18 cellular contexts compared by ENCODE assay signal in the genomic region with DNA sequence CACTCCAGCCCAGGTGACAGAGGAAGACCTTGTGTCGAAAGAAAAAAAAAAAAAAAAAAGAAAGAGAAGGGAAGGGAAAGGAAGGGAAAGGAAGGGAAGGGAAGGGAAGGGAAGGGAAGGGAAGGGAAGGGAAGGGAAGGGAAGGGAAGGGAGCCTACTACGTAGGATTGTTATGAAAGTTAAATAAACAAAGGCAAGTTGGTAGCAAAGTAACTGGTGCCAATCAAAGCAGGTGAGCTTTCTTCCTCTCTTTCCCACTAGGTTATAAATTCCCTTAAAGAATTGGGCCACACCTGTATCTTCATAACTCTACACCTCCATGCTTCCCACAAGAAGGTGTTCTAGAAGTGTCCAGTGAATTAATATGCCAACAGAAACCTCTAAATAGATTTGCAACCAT.
DNase-seq lines count a peak whose midpoint lies in the region; ATAC-seq and TF ChIP-seq lines count a peak whose summit lies in the region.
"Had no signal": no experiment of that assay in that cellular context is flagged by ENCODE, and none has a peak within 500 bp of the region (broad histone marks: within the 10 kb centered on the region; RNA-seq: fewer than 3 reads in every experiment).

No MANE protein-coding gene starts in this region.

- H3K79me2 ChIP-seq in OCI-LY7 (ENCODE audit: insufficient read depth, low read depth, low read length) = peaks cover 87% of the 10 kb centered on the region

- H3K27me3 Mint-ChIP-seq in T-helper 2 cell treated with Interferon-gamma antibody and Interleukin-4, amounts not matched to agents 5 μg/mL and 100 μg/mL, for 36 hours (ENCODE audit: low read depth) = no peaks in the 10 kb centered on the region
- no peaks in the 10 kb centered on the region for H3K27me3 Mint-ChIP-seq in activated naive CD8-positive, alpha-beta T cell treated with anti-CD3 and anti-CD28 coated beads, Interleukin-2, amount 50 U/mL, for 24 hours
- no peaks in the 10 kb centered on the region for H3K27me3 Mint-ChIP-seq in natural killer cell (ENCODE audit: low read depth in 2 of 2)

- peaks cover 40% of the 10 kb centered on the region for H3K36me3 Mint-ChIP-seq in T-helper 2 cell treated with Interferon-gamma antibody and Interleukin-4, amounts not matched to agents 5 μg/mL and 100 μg/mL, for 36 hours (ENCODE audit: low read depth)
- peaks cover 12% of the 10 kb centered on the region for H3K36me3 Mint-ChIP-seq in activated naive CD8-positive, alpha-beta T cell treated with anti-CD3 and anti-CD28 coated beads, Interleukin-2, amount 50 U/mL, for 24 hours (ENCODE audit: low read depth)
- H3K36me3 Mint-ChIP-seq in natural killer cell = no peaks in the 10 kb centered on the region

- CTCF ChIA-PET in OCI-LY7 (lab: Charles Lee; ENCODE audit: unreplicated experiment) = interaction anchor here (0.6 to 1.3 kb wide), 6 partner anchors 14 to 1776 kb away, joined by 3 read pairs; no protein-coding TSS in a partner anchor

- H3K4me3 ChIP-seq in OCI-LY7 (ENCODE audit: low read depth, low read length, poor library complexity, severe bottlenecking) = no peak overlapping the region
- no peak overlapping the region for H3K4me3 ChIP-seq in prostate gland
- H3K4me3 ChIP-seq: gastroesophageal sphincter, lower lobe of right lung, neural progenitor cell, SJSA1, tibial artery had no signal

- peak overlapping the region; percentile 82 for H3K4me2 ChIP-seq in OCI-LY7 (ENCODE audit: low read length)
- H3K4me2 ChIP-seq: neural progenitor cell had no signal

- peak overlapping the region; percentile 95 for H3K27ac Mint-ChIP-seq in T-helper 2 cell treated with Interferon-gamma antibody and Interleukin-4, amounts not matched to agents 5 μg/mL and 100 μg/mL, for 36 hours
- H3K27ac Mint-ChIP-seq in activated naive CD8-positive, alpha-beta T cell treated with anti-CD3 and anti-CD28 coated beads, Interleukin-2, amount 50 U/mL, for 24 hours = peak overlapping the region; percentile 94
- H3K27ac Mint-ChIP-seq in natural killer cell = peak overlapping the region in 1 of 2 donors; percentile 82
- H3K27ac Mint-ChIP-seq: neural progenitor cell had no signal

- DNase-seq in T-helper 2 cell treated with Interferon-gamma antibody and Interleukin-4, amounts not matched to agents 5 μg/mL and 100 μg/mL, for 36 hours (ENCODE audit: low spot score) = no peak
- DNase-seq in T-helper 2 cell (no peak), OCI-LY7 (ENCODE audit: low spot score) (no peak), prostate gland (ENCODE audit: low spot score) (no peak), natural killer cell (no peak), cerebellar cortex (ENCODE audit: low spot score) (no peak), NCI-H2081 (lab: John Stamatoyannopoulos, UW) (no peak)
- DNase-seq in activated naive CD8-positive, alpha-beta T cell treated with anti-CD3 and anti-CD28 coated beads, Interleukin-2, amount 50 U/mL, for 24 hours = no peak
- DNase-seq: 8988T; C1 segment of cervical spinal cord; central memory CD4-positive, alpha-beta T cell; GOT3; lower lobe of right lung; NCI-H345; tibial artery had no signal

- H3K4me1 ChIP-seq in OCI-LY7 (ENCODE audit: insufficient read depth, low read length, poor library complexity, severe bottlenecking) (peaks cover 92% of the 10 kb centered on the region), prostate gland (replicated peaks) (no peaks in the 10 kb centered on the region)
- H3K4me1 ChIP-seq: neural progenitor cell had no signal

- H3K9me3 ChIP-seq in OCI-LY7 (ENCODE audit: low read length) (no peaks in the 10 kb centered on the region), prostate gland (no peaks in the 10 kb centered on the region)
- H3K9me3 ChIP-seq: gastroesophageal sphincter, lower lobe of right lung, SJSA1, tibial artery had no signal

- H3K4me3 Mint-ChIP-seq in T-helper 2 cell treated with Interferon-gamma antibody and Interleukin-4, amounts not matched to agents 5 μg/mL and 100 μg/mL, for 36 hours = peak overlapping the region; percentile 64
- no peak overlapping the region for H3K4me3 Mint-ChIP-seq in activated naive CD8-positive, alpha-beta T cell treated with anti-CD3 and anti-CD28 coated beads, Interleukin-2, amount 50 U/mL, for 24 hours
- H3K4me3 Mint-ChIP-seq in natural killer cell = no peak overlapping the region
- H3K4me3 Mint-ChIP-seq: neural progenitor cell had no signal

- 0 out of 2 replicates have a peak, but pooled peaks cover 5% of the 10 kb centered on the region for H4K20me1 ChIP-seq in OCI-LY7 (ENCODE audit: insufficient read depth, low read length)

- no peak for TF ChIP-seq CTCF in OCI-LY7 (conservative IDR thresholded peaks at IDR 0.05; ENCODE audit: low read length)
- TF ChIP-seq CTCF in prostate gland (IDR thresholded peaks at IDR 0.05) = no peak
- no peak for TF ChIP-seq CTCF in natural killer cell (IDR thresholded peaks at IDR 0.05)

- H3K4me1 Mint-ChIP-seq in T-helper 2 cell treated with Interferon-gamma antibody and Interleukin-4, amounts not matched to agents 5 μg/mL and 100 μg/mL, for 36 hours (ENCODE audit: low read depth) = peaks cover 68% of the 10 kb centered on the region
- H3K4me1 Mint-ChIP-seq in activated naive CD8-positive, alpha-beta T cell treated with anti-CD3 and anti-CD28 coated beads, Interleukin-2, amount 50 U/mL, for 24 hours = peaks cover 90% of the 10 kb centered on the region
- H3K4me1 Mint-ChIP-seq in natural killer cell = peaks cover 45 to 61% of the 10 kb centered on the region in 2 donors

- H2AFZ ChIP-seq in OCI-LY7 (ENCODE audit: low read length) = no peak overlapping the region
- H2AFZ ChIP-seq: neural progenitor cell had no signal

- BruUV-seq in OCI-LY7 (replicated peaks; lab: Mats Ljungman, UMichigan) = no TSS peak

- TF ChIP-seq POLR2A in prostate gland (IDR thresholded peaks at IDR 0.05) = no peak

- no peak for ATAC-seq in activated naive CD8-positive, alpha-beta T cell treated with anti-CD3 and anti-CD28 coated beads, Interleukin-2, amount 50 U/mL, for 24 hours
- ATAC-seq in natural killer cell = no peak
- ATAC-seq: gastroesophageal sphincter had no signal

- H3K27ac ChIP-seq in OCI-LY7 (ENCODE audit: low read depth, low read length, poor library complexity, severe bottlenecking) = peak overlapping the region; percentile 97
- peak overlapping the region; percentile 2 to 55 for H3K27ac ChIP-seq in prostate gland
- H3K27ac ChIP-seq: gastroesophageal sphincter, lower lobe of right lung, neural progenitor cell, SJSA1, tibial artery had no signal

- no peaks in the 10 kb centered on the region for H3K27me3 ChIP-seq in prostate gland (replicated peaks; ENCODE audit: insufficient read depth)
- H3K27me3 ChIP-seq: gastroesophageal sphincter, neural progenitor cell, SJSA1, tibial artery had no signal

- no peaks in the 10 kb centered on the region for H3K9me3 Mint-ChIP-seq in T-helper 2 cell treated with Interferon-gamma antibody and Interleukin-4, amounts not matched to agents 5 μg/mL and 100 μg/mL, for 36 hours
- H3K9me3 Mint-ChIP-seq in activated naive CD8-positive, alpha-beta T cell treated with anti-CD3 and anti-CD28 coated beads, Interleukin-2, amount 50 U/mL, for 24 hours = no peaks in the 10 kb centered on the region
- no peaks in the 10 kb centered on the region for H3K9me3 Mint-ChIP-seq in natural killer cell

- intact Hi-C loops in OCI-LY7 (cut with micrococcal nuclease; ENCODE audit: unreplicated experiment) (no loop called here), prostate gland (cut with DNase I) (no loop called here), natural killer cell (cut with micrococcal nuclease) (no loop called here)

- peaks cover 44% of the 10 kb centered on the region; the same call in 1 of the 2 replicates for H3K36me3 ChIP-seq in OCI-LY7 (ENCODE audit: insufficient read depth, low read length)
- no peaks in the 10 kb centered on the region for H3K36me3 ChIP-seq in prostate gland
- H3K36me3 ChIP-seq: neural progenitor cell, SJSA1, tibial artery had no signal

- 75% methylated on average over 2 of the region's 2 CpGs for WGBS in prostate gland

- H3K9me2 ChIP-seq in OCI-LY7 (ENCODE audit: insufficient read depth, low read length) = no peaks in the 10 kb centered on the region

- POLR2A ChIA-PET in OCI-LY7 (lab: Charles Lee) = interaction anchor here (0.7 to 17.5 kb wide), 6 partner anchors 10 to 42 kb away, joined by 3 to 464 read pairs (median 15); no protein-coding TSS in a partner anchor
